In the genomic region with DNA sequence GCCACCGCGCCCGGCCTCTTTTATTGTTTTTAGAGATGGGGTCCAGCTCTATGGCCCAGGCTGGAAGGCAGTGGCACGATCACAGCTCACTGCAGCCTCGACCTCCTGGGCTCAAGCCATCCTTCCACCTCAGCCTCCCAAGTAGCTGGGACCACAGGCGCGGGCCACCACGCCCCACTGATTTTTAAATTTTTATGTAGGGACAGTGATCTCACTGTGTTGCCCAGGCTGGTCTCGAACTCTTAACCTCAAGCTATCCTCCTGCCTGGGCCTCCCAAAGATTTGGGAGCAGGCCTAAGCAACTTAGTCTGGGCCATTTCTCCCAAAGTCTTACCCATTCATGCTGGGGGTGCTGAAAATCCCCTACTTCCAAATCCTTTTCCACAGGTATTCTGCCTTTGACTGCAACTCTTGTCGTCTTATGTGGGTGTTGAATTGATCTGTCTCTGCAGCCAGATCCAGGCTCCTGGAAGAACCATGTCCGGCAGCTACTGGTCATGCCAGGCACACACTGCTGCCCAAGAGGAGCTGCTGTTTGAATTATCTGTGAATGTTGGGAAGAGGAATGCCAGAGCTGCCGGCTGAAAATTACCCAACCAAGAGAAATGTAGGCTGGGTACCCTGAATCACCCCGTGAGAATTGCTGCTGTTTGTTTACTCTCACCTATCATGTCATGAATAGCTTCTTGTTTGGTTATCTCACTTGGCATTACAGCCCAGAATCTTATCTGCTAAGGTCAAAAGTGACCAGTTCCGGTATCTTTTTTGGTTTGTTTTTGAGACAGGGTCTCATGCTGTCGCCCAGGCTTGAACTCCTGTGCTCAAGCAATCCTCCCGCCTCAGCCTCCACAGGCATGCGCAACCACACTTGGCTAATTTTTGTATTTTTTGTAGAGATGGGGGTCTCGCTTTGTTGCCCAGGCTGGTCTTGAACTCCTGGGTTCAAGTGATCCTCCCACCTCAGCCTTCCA, we compare ENCODE assay signal across 7 cellular contexts. TPM values are rescaled to one million over a fixed set of nuclear protein-coding genes. Genes with fewer than 3 reads are reported as not detected.
DNase-seq lines count a peak whose midpoint lies in the region; ATAC-seq and TF ChIP-seq lines count a peak whose summit lies in the region.

No MANE protein-coding gene starts in this region.

- H3K9me3 ChIP-seq in HEK293 (ENCODE audit: control insufficient read depth, insufficient read depth, low read depth, low read length) (no peaks in the 10 kb centered on the region), right atrium auricular region (no peaks in the 10 kb centered on the region)

- TF ChIP-seq CTCF in HEK293 (tag by site-specific recombination; IDR thresholded peaks at IDR 0.05) = no peak
- TF ChIP-seq CTCF in VCaP (conservative IDR thresholded peaks at IDR 0.05) = no peak
- TF ChIP-seq CTCF in right atrium auricular region (IDR thresholded peaks at IDR 0.05) = no peak

- H3K4me3 Mint-ChIP-seq in stimulated activated effector memory CD8-positive, alpha-beta T cell treated with anti-CD3 and anti-CD28 coated beads, Interleukin-12 subunit alpha, Interleukin-12 subunit beta, amount 100 ng/mL, for 72 hours = peak overlapping the region; percentile 82

- no peaks in the 10 kb centered on the region; the same call in 1 of the 2 replicates for H3K4me1 ChIP-seq in HEK293 (ENCODE audit: control insufficient read depth, insufficient read depth, low read length)
- no peaks in the 10 kb centered on the region for H3K4me1 ChIP-seq in right atrium auricular region

- H3K36me3 Mint-ChIP-seq in stimulated activated effector memory CD8-positive, alpha-beta T cell treated with anti-CD3 and anti-CD28 coated beads, Interleukin-12 subunit alpha, Interleukin-12 subunit beta, amount 100 ng/mL, for 72 hours = peaks cover 43% of the 10 kb centered on the region

- H3K4me3 ChIP-seq in HEK293 (ENCODE audit: low read depth, low read length) (no peak overlapping the region), right atrium auricular region (peak overlapping the region in 1 of 2 donors; percentile 66)

- DNase-seq in right atrium auricular region (ENCODE audit: low spot score) (no peak), NCI-H1417 treated with DMSO at 0.1 percent for 48 hours (lab: John Stamatoyannopoulos, UW) (no peak)
- no peak for DNase-seq in stimulated activated effector memory CD8-positive, alpha-beta T cell treated with anti-CD3 and anti-CD28 coated beads, Interleukin-12 subunit alpha, Interleukin-12 subunit beta, amount 100 ng/mL, for 72 hours (ENCODE audit: low spot score in 2 of 2)
- DNase-seq in stimulated activated CD4-positive, alpha-beta T cell treated with anti-CD3 and anti-CD28 coated beads, Interleukin-2, amount 100 ng/mL, for 48 hours = no peak
- DNase-seq in stimulated activated CD4-positive, alpha-beta T cell treated with anti-CD3 and anti-CD28 coated beads, Interleukin-15, amount 100 ng/mL, for 24 hours = no peak

- H3K27me3 ChIP-seq in right atrium auricular region = no peaks in the 10 kb centered on the region

- POLR2A ChIA-PET in HEK293 (lab: Yijun Ruan, JAX) = interaction anchor here (0.9 to 1.0 kb wide), 3 partner anchors 10 to 45 kb away, joined by 3 read pairs; a partner anchor contains a TSS

- H3K9me3 Mint-ChIP-seq in stimulated activated effector memory CD8-positive, alpha-beta T cell treated with anti-CD3 and anti-CD28 coated beads, Interleukin-12 subunit alpha, Interleukin-12 subunit beta, amount 100 ng/mL, for 72 hours = no peaks in the 10 kb centered on the region

- CTCF ChIA-PET in HEK293 (lab: Yijun Ruan, JAX) = interaction anchor here (0.8 to 1.8 kb wide), 4 partner anchors 11 to 280 kb away, joined by 3 to 12 read pairs (median 4); a partner anchor contains a TSS

- peaks cover 23% of the 10 kb centered on the region for H3K4me1 Mint-ChIP-seq in stimulated activated effector memory CD8-positive, alpha-beta T cell treated with anti-CD3 and anti-CD28 coated beads, Interleukin-12 subunit alpha, Interleukin-12 subunit beta, amount 100 ng/mL, for 72 hours

- peak overlapping the region; percentile 96 for H3K27ac Mint-ChIP-seq in stimulated activated effector memory CD8-positive, alpha-beta T cell treated with anti-CD3 and anti-CD28 coated beads, Interleukin-12 subunit alpha, Interleukin-12 subunit beta, amount 100 ng/mL, for 72 hours

- ATAC-seq in stimulated activated effector memory CD8-positive, alpha-beta T cell treated with anti-CD3 and anti-CD28 coated beads, Interleukin-12 subunit alpha, Interleukin-12 subunit beta, amount 100 ng/mL, for 72 hours = no peak

- no peak overlapping the region for H3K27ac ChIP-seq in HEK293 (ENCODE audit: extremely low read depth, low read depth, low read length)
- peak overlapping the region; percentile 74 for H3K27ac ChIP-seq in VCaP
- peak overlapping the region; percentile 91 to 92 for H3K27ac ChIP-seq in right atrium auricular region

- H3K36me3 ChIP-seq in HEK293 (ENCODE audit: control insufficient read depth in 2 of 2, insufficient read depth in 1 of 2, low read length in 2 of 2) (peaks cover 23 to 32% of the 10 kb centered on the region in 2 experiments; a peak in 2 of 3 replicates), right atrium auricular region (peaks cover 22% of the 10 kb centered on the region)

TF ChIP-seq in HEK293, 187 proteins besides CTCF, POLR2A, EP300 and RAD21:
- TF ChIP-seq GLI2 (tag by site-specific recombination; IDR thresholded peaks at IDR 0.05; ENCODE audit: borderline replicate concordance, low read depth) = no peak
- peak; percentile 62; the same call in 1 of the 2 replicates for TF ChIP-seq ZNF121 (tag by site-specific recombination; IDR thresholded peaks at IDR 0.05)

RNA-seq across cellular contexts. Expression of a gene that starts 1.1 kb away (rescaled TPM):
- 10 to 100 TPM; 37.5 to 48.4 TPM for total RNA-seq in right atrium auricular region

RNA-seq across cellular contexts. Expression of a gene that starts 11.4 kb away (rescaled TPM):
- total RNA-seq in right atrium auricular region = 10 to 100 TPM; 12.5 to 19.5 TPM

RNA-seq across cellular contexts. Expression of a gene that starts 27.1 kb away (rescaled TPM):
- under 1 TPM in 1 of 2 donors, not detected in 1; 0.28 TPM for total RNA-seq in right atrium auricular region

RNA-seq across cellular contexts. Expression of a gene that starts 37.0 kb away (rescaled TPM):
- 10 to 100 TPM; 13.3 to 25.2 TPM for total RNA-seq in right atrium auricular region

RNA-seq across cellular contexts. Expression of a gene that starts 58.7 kb away (rescaled TPM):
- total RNA-seq in right atrium auricular region = 10 to 100 TPM in 1 of 2 donors, 1 to 10 TPM in 1; 9.0 to 12.6 TPM
